ENCODE assay signal across 14 cellular contexts in the genomic region with DNA sequence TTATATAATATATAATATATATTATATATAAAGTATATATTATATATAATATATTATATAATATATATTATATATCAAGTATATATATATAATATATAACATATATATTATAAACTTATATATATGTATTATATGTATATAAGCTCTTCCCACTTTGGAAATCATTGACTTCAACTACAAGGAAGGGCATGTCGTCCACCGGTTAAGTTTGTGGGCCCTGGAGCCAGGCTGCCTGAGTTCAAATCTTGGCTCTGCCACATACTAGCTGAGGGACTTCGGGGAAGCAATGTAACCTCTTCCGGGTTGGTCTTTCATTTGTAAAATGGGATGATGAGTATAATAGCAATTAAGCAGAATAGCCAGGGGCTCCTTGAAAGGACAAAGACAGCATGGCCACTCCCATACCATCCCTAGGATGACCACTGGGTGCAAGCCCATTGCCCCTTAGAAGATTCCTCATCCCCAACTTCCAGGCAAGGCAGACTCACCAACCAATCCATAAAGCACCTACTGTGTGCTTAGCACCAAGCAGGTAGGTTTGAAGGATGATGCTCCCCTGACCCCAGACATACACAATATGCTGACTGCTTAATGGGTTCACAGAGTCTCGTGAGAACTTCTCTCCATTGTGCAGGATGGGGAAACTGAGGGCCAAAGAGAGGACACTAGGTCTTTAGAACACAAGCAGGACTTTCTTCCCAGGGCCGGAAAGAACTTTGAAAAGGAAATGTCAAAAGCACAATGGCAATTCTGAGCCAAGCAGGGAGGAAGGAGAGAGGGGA.
DNase-seq lines count a peak whose midpoint lies in the region; ATAC-seq, FAIRE-seq and TF ChIP-seq lines count a peak whose summit lies in the region.
"Had no signal": no experiment of that assay in that cellular context is flagged by ENCODE, and none has a peak within 500 bp of the region (broad histone marks: within the 10 kb centered on the region; RNA-seq: fewer than 3 reads in every experiment).

No MANE protein-coding gene starts in this region.

- no peak overlapping the region for H2AFZ ChIP-seq in astrocyte (ENCODE audit: low read depth, low read length)
- H2AFZ ChIP-seq: GM23338 had no signal

- CTCF ChIA-PET in RWPE1 (lab: Yijun Ruan, JAX), result interaction anchor here (0.7 kb wide), 2 partner anchors 11 to 164 kb away, joined by 3 to 4 read pairs; no protein-coding TSS in a partner anchor

- H3K9me3 Mint-ChIP-seq in astrocyte (ENCODE audit: unreplicated experiment) (peaks cover 2% of the 10 kb centered on the region), memory B cell (no peaks in the 10 kb centered on the region)
- H3K9me3 Mint-ChIP-seq: GM23338 had no signal

- H3K4me1 Mint-ChIP-seq in astrocyte (ENCODE audit: low read depth, unreplicated experiment) (peaks cover 9% of the 10 kb centered on the region), memory B cell (no peaks in the 10 kb centered on the region)
- H3K4me1 Mint-ChIP-seq: CD4-positive, CD25-positive, alpha-beta regulatory T cell had no signal

- no peak for TF ChIP-seq CTCF in astrocyte (IDR thresholded peaks at IDR 0.05; ENCODE audit: insufficient read depth, low read depth, low read length)
- no peak for TF ChIP-seq CTCF in RWPE1 (conservative IDR thresholded peaks at IDR 0.05; ENCODE audit: low read depth)

- no peaks in the 10 kb centered on the region for H3K9me3 ChIP-seq in astrocyte (ENCODE audit: insufficient read depth, low read depth, low read length)
- H3K9me3 ChIP-seq: MG63, SJCRH30 had no signal

- no peak overlapping the region for H3K27ac ChIP-seq in astrocyte (ENCODE audit: low read depth, low read length)
- no peak overlapping the region for H3K27ac ChIP-seq in RWPE1
- H3K27ac ChIP-seq: KMS-11, SJCRH30 had no signal

- POLR2A ChIA-PET in RWPE1 (lab: Yijun Ruan, JAX; ENCODE audit: low non-redundant PET), result no interaction called here

- H3K27me3 ChIP-seq in astrocyte (ENCODE audit: insufficient read depth, low read length), result peaks cover 8% of the 10 kb centered on the region
- H3K27me3 ChIP-seq: MG63, SJCRH30 had no signal

- peak overlapping the region; percentile 58 for H3K4me3 Mint-ChIP-seq in astrocyte (ENCODE audit: unreplicated experiment)
- H3K4me3 Mint-ChIP-seq in memory B cell, result no peak overlapping the region
- H3K4me3 Mint-ChIP-seq: CD4-positive, CD25-positive, alpha-beta regulatory T cell; GM23338 had no signal

- H4K20me1 ChIP-seq in astrocyte (ENCODE audit: insufficient read depth, low read length), result no peaks in the 10 kb centered on the region

- H3K27ac Mint-ChIP-seq in astrocyte (ENCODE audit: unreplicated experiment), result peak overlapping the region; percentile 35
- peak overlapping the region; percentile 76 for H3K27ac Mint-ChIP-seq in memory B cell
- H3K27ac Mint-ChIP-seq: CD4-positive, CD25-positive, alpha-beta regulatory T cell; GM23338 had no signal

- no peak overlapping the region for H3K4me2 ChIP-seq in astrocyte (ENCODE audit: low read length)
- H3K4me2 ChIP-seq: GM23338, KMS-11 had no signal

- H3K36me3 Mint-ChIP-seq in astrocyte (ENCODE audit: low read depth, unreplicated experiment) (peaks cover 1% of the 10 kb centered on the region), memory B cell (no peaks in the 10 kb centered on the region)
- H3K36me3 Mint-ChIP-seq: CD4-positive, CD25-positive, alpha-beta regulatory T cell had no signal

- H3K4me3 ChIP-seq in astrocyte (ENCODE audit: insufficient read depth, low read depth, low read length), result no peak overlapping the region
- H3K4me3 ChIP-seq: GM23338, MG63, SJCRH30 had no signal

- ATAC-seq in memory B cell (ENCODE audit: low read depth), result no peak
- ATAC-seq: GM23338 had no signal

- H3K79me2 ChIP-seq in astrocyte (ENCODE audit: insufficient read depth, low read length), result no peaks in the 10 kb centered on the region

- no peak overlapping the region for H3K9ac ChIP-seq in astrocyte (ENCODE audit: low read length)
- H3K9ac ChIP-seq: KMS-11 had no signal

- H3K27me3 Mint-ChIP-seq in astrocyte (ENCODE audit: low read depth, unreplicated experiment) (peaks cover 22% of the 10 kb centered on the region), memory B cell (peaks cover 13% of the 10 kb centered on the region)

- H3K4me1 ChIP-seq in astrocyte (ENCODE audit: insufficient read depth, low read length), result no peaks in the 10 kb centered on the region
- H3K4me1 ChIP-seq: SJCRH30 had no signal

- FAIRE-seq in astrocyte (lab: Jason Lieb, UNC), result no peak

- peak; percentile 36 for DNase-seq in activated CD8-positive, alpha-beta memory T cell treated with anti-CD3 and anti-CD28 coated beads, Interleukin-2, amount 50 U/mL, for 48 hours
- no peak for DNase-seq in activated CD8-positive, alpha-beta memory T cell treated with anti-CD3 and anti-CD28 coated beads for 24 hours
- DNase-seq in astrocyte (ENCODE audit: low read depth) (no peak), memory B cell (ENCODE audit: low spot score in 2 of 2) (no peak), RWPE1 (ENCODE audit: low spot score) (no peak), NCI-H526 treated with DMSO at 0.1 percent for 48 hours (lab: John Stamatoyannopoulos, UW) (no peak)
- no peak for DNase-seq in stimulated activated CD4-positive, alpha-beta T cell treated with anti-CD3 and anti-CD28 coated beads, Interleukin-4, amount 100 ng/mL, for 1 hour
- DNase-seq: CD4-positive, CD25-positive, alpha-beta regulatory T cell; MG63; NCI-H1930; NCI-H2171 treated with DMSO at 0.1 percent for 48 hours; SJCRH30 had no signal

- no peaks in the 10 kb centered on the region for H3K36me3 ChIP-seq in astrocyte (ENCODE audit: insufficient read depth, low read length)
- H3K36me3 ChIP-seq: MG63, SJCRH30 had no signal
